In the genomic region with DNA sequence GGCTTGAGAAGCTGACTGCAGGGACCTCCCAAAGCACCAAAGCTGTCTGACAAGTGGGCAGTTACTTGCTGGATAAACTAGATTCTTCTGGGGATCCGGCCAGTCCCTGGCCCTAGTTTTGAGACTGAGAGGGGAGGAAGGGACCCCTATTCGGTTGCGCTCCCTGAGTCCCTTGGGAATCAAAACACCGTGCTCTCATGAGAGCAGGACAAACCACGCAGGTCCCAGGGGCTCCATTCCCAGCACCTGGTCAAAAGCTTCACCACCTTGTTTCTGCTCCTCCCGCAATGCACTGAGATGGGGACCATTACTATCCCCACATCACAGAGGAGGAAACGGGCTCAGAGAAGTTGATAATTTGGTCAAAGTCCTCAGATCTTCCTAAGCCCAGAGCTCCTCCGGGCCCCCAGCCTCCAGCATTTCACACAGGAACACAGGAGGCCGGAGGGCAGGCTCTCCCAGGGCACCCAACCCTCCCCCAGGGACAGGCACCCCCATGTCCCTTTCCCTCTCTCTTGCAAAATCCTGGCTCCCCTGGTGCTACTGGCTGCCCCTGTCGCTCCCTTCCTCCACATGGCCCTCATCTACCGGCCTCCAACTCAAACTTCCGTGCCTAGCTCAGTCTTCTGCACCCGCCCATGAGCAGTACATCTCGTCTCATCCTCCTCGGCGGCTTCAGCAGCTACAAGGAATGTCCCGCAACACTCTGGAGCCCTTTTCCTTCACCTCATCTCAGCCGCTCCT, we compare ENCODE assay signal across 15 cellular contexts. TPM values are rescaled to one million over a fixed set of nuclear protein-coding genes. Genes with fewer than 3 reads are reported as not detected.
DNase-seq lines count a peak whose midpoint lies in the region; ATAC-seq, FAIRE-seq and TF ChIP-seq lines count a peak whose summit lies in the region.
"Had no signal": no experiment of that assay in that cellular context is flagged by ENCODE, and none has a peak within 500 bp of the region (broad histone marks: within the 10 kb centered on the region; RNA-seq: fewer than 3 reads in every experiment).

No MANE protein-coding gene starts in this region.

- no peaks in the 10 kb centered on the region for H3K36me3 Mint-ChIP-seq in activated CD4-positive, alpha-beta memory T cell treated with anti-CD3 and anti-CD28 coated beads for 36 hours
- peaks cover 11% of the 10 kb centered on the region for H3K36me3 Mint-ChIP-seq in activated CD4-positive, alpha-beta memory T cell treated with anti-CD3 and anti-CD28 coated beads, Interleukin-2, amount 10 ng/mL, durations not matched to agents 7 days and 5 days (ENCODE audit: low read depth)
- H3K36me3 Mint-ChIP-seq in T-cell: no peaks in the 10 kb centered on the region

- no peaks in the 10 kb centered on the region for H3K27me3 ChIP-seq in endothelial cell of umbilical vein (ENCODE audit: control insufficient read depth in 2 of 2, insufficient read depth in 2 of 2, low read length in 2 of 2)
- no peaks in the 10 kb centered on the region for H3K27me3 ChIP-seq in psoas muscle (ENCODE audit: insufficient read depth in 3 of 3, low read length in 2 of 3)
- H3K27me3 ChIP-seq: uterus had no signal

- no peaks in the 10 kb centered on the region for H3K9me3 Mint-ChIP-seq in activated CD4-positive, alpha-beta memory T cell treated with anti-CD3 and anti-CD28 coated beads for 36 hours
- no peaks in the 10 kb centered on the region for H3K9me3 Mint-ChIP-seq in activated CD4-positive, alpha-beta memory T cell treated with anti-CD3 and anti-CD28 coated beads, Interleukin-2, amount 10 ng/mL, durations not matched to agents 7 days and 5 days
- no peaks in the 10 kb centered on the region for H3K9me3 Mint-ChIP-seq in T-cell

- H3K79me2 ChIP-seq in endothelial cell of umbilical vein (ENCODE audit: control insufficient read depth, insufficient read depth, low read length): peaks cover 22% of the 10 kb centered on the region

- H3K4me3 ChIP-seq in endothelial cell of umbilical vein (replicated peaks in 1 of 3; ENCODE audit: insufficient read depth in 1 of 3, low read depth in 1 of 3, low read length in 3 of 3): no peak overlapping the region
- H3K4me3 ChIP-seq in psoas muscle: no peak overlapping the region
- H3K4me3 ChIP-seq: uterus had no signal

- H3K27ac ChIP-seq in endothelial cell of umbilical vein (ENCODE audit: insufficient read depth, low read depth, low read length) (no peak overlapping the region), psoas muscle (peak overlapping the region; percentile 97)

- H3K9me3 ChIP-seq in endothelial cell of umbilical vein (replicated peaks; ENCODE audit: control insufficient read depth, insufficient read depth, low read length) (no peaks in the 10 kb centered on the region), psoas muscle (no peaks in the 10 kb centered on the region)
- H3K9me3 ChIP-seq: uterus had no signal

- TF ChIP-seq CTCF in endothelial cell of umbilical vein (IDR thresholded peaks at IDR 0.05; ENCODE audit: extremely low read depth in 1 of 2, insufficient read depth in 1 of 2, low read depth in 1 of 2, low read length in 2 of 2) (no peak), psoas muscle (IDR thresholded peaks at IDR 0.05) (no peak)

- intact Hi-C loops in activated CD4-positive, alpha-beta memory T cell treated with anti-CD3 and anti-CD28 coated beads for 36 hours (cut with micrococcal nuclease): loop anchor here (2.0 kb wide), 1 partner anchor 29 kb away; no protein-coding TSS in a partner anchor
- intact Hi-C loops in endothelial cell of umbilical vein (cut with micrococcal nuclease) (no loop called here), psoas muscle (cut with DNase I) (loop anchor here in 1 of 2 donors (5.0 kb wide), 1 partner anchor 36 kb away; a partner anchor contains a TSS)

- H3K9ac ChIP-seq in endothelial cell of umbilical vein (replicated peaks; ENCODE audit: extremely low read depth, insufficient read depth, low read length): no peak overlapping the region

- no peak for ATAC-seq in T-cell (replicated peaks in 1 of 4)
- no peak for ATAC-seq in psoas muscle
- ATAC-seq in GM19397 (IDR thresholded peaks at IDR 0.05; ENCODE audit: unreplicated experiment): no peak

- H3K4me2 ChIP-seq in endothelial cell of umbilical vein (ENCODE audit: insufficient read depth, low read length): no peak overlapping the region

- H3K4me1 Mint-ChIP-seq in activated CD4-positive, alpha-beta memory T cell treated with anti-CD3 and anti-CD28 coated beads for 36 hours (ENCODE audit: low read depth): peaks cover 24% of the 10 kb centered on the region
- H3K4me1 Mint-ChIP-seq in activated CD4-positive, alpha-beta memory T cell treated with anti-CD3 and anti-CD28 coated beads, Interleukin-2, amount 10 ng/mL, durations not matched to agents 7 days and 5 days: peaks cover 24% of the 10 kb centered on the region
- peaks cover 24 to 29% (median 26%) of the 10 kb centered on the region in 3 donors for H3K4me1 Mint-ChIP-seq in T-cell

- H4K20me1 ChIP-seq in endothelial cell of umbilical vein (replicated peaks; ENCODE audit: control insufficient read depth, extremely low read depth, insufficient read depth, low read length): no peaks in the 10 kb centered on the region

- BruUV-seq in endothelial cell of umbilical vein (replicated peaks; lab: Mats Ljungman, UMichigan): no TSS peak

- H3K27me3 Mint-ChIP-seq in activated CD4-positive, alpha-beta memory T cell treated with anti-CD3 and anti-CD28 coated beads for 36 hours: no peaks in the 10 kb centered on the region
- H3K27me3 Mint-ChIP-seq in activated CD4-positive, alpha-beta memory T cell treated with anti-CD3 and anti-CD28 coated beads, Interleukin-2, amount 10 ng/mL, durations not matched to agents 7 days and 5 days: no peaks in the 10 kb centered on the region
- no peaks in the 10 kb centered on the region for H3K27me3 Mint-ChIP-seq in T-cell

- H3K27ac Mint-ChIP-seq in activated CD4-positive, alpha-beta memory T cell treated with anti-CD3 and anti-CD28 coated beads for 36 hours: peak overlapping the region; percentile 18
- H3K27ac Mint-ChIP-seq in activated CD4-positive, alpha-beta memory T cell treated with anti-CD3 and anti-CD28 coated beads, Interleukin-2, amount 10 ng/mL, durations not matched to agents 7 days and 5 days: no peak overlapping the region
- peak overlapping the region; percentile 48 to 71 for H3K27ac Mint-ChIP-seq in T-cell

- TF ChIP-seq POLR2A in endothelial cell of umbilical vein (IDR thresholded peaks at IDR 0.05; ENCODE audit: low read depth, low read length): peak; percentile 10

- POLR2A ChIA-PET in activated CD4-positive, alpha-beta memory T cell treated with anti-CD3 and anti-CD28 coated beads for 36 hours (lab: Charles Lee): interaction anchor here (1.1 kb wide), 2 partner anchors 15 to 57 kb away, joined by 3 to 4 read pairs; a partner anchor contains a TSS
- POLR2A ChIA-PET in activated CD4-positive, alpha-beta memory T cell treated with anti-CD3 and anti-CD28 coated beads, Interleukin-2, amount 10 ng/mL, durations not matched to agents 7 days and 5 days (lab: Charles Lee): interaction anchor here (1.2 to 8.4 kb wide), 2 partner anchors 10 to 14 kb away, joined by 5 to 151 read pairs; a partner anchor contains a TSS
- POLR2A ChIA-PET in T-cell (lab: Charles Lee): interaction anchor here in 1 of 2 donors (0.6 kb wide), 1 partner anchor 11 kb away, joined by 3 read pairs; no protein-coding TSS in a partner anchor
- POLR2A ChIA-PET in endothelial cell of umbilical vein (lab: Charles Lee): no interaction called here

- CTCF ChIA-PET in activated CD4-positive, alpha-beta memory T cell treated with anti-CD3 and anti-CD28 coated beads for 36 hours (lab: Charles Lee): interaction anchor here (0.5 to 3.3 kb wide), 4 partner anchors 12 to 28 kb away, joined by 3 to 16 read pairs (median 4); a partner anchor contains a TSS
- CTCF ChIA-PET in activated CD4-positive, alpha-beta memory T cell treated with anti-CD3 and anti-CD28 coated beads, Interleukin-2, amount 10 ng/mL, durations not matched to agents 7 days and 5 days (lab: Charles Lee): interaction anchor here (0.6 to 2.0 kb wide), 3 partner anchors 15 to 105 kb away, joined by 3 to 4 read pairs (median 4); a partner anchor contains a TSS
- CTCF ChIA-PET in T-cell (lab: Charles Lee): no interaction called here
- CTCF ChIA-PET in endothelial cell of umbilical vein (lab: Charles Lee): interaction anchor here (1.1 to 1.9 kb wide), 3 partner anchors 9 to 110 kb away, joined by 3 to 4 read pairs (median 3); no protein-coding TSS in a partner anchor

- dilution Hi-C loops in endothelial cell of umbilical vein (cut with MboI; ENCODE audit: extremely low pct_ligation_motif_present, low sequenced_read_pairs): no loop called here

- H3K9me1 ChIP-seq in endothelial cell of umbilical vein (replicated peaks; ENCODE audit: control insufficient read depth, extremely low read depth, insufficient read depth, low read length): no peaks in the 10 kb centered on the region

- H3K36me3 ChIP-seq in endothelial cell of umbilical vein (ENCODE audit: control insufficient read depth in 2 of 2, extremely low read depth in 1 of 2, insufficient read depth in 2 of 2, low read length in 2 of 2) (peaks cover 0 to 15% of the 10 kb centered on the region in 2 experiments), psoas muscle (ENCODE audit: insufficient read depth in 1 of 2, low read depth in 1 of 2) (peaks cover 0 to 49% of the 10 kb centered on the region in 2 donors)
- H3K36me3 ChIP-seq: uterus had no signal

- H3K4me3 Mint-ChIP-seq in activated CD4-positive, alpha-beta memory T cell treated with anti-CD3 and anti-CD28 coated beads for 36 hours: no peak overlapping the region
- H3K4me3 Mint-ChIP-seq in activated CD4-positive, alpha-beta memory T cell treated with anti-CD3 and anti-CD28 coated beads, Interleukin-2, amount 10 ng/mL, durations not matched to agents 7 days and 5 days: no peak overlapping the region
- peak overlapping the region in 2 of 3 donors; percentile 16 to 35 for H3K4me3 Mint-ChIP-seq in T-cell

- no peak for DNase-seq in activated CD4-positive, alpha-beta memory T cell treated with anti-CD3 and anti-CD28 coated beads for 36 hours
- no peak for DNase-seq in activated CD4-positive, alpha-beta memory T cell treated with anti-CD3 and anti-CD28 coated beads, Interleukin-2, amount 10 ng/mL, durations not matched to agents 7 days and 5 days
- no peak for DNase-seq in T-cell
- no peak for DNase-seq in endothelial cell of umbilical vein (ENCODE audit: low read depth, low spot score)
- DNase-seq in psoas muscle: no peak
- no peak for DNase-seq in activated CD4-positive, CD25-positive, alpha-beta regulatory T cell (lab: John Stamatoyannopoulos, UW)
- no peak for DNase-seq in NCI-H1048 (lab: John Stamatoyannopoulos, UW)
- DNase-seq: ACHN; DMS 273 treated with DMSO at 0.1 percent for 48 hours; NCI-H1417; NCI-H345; stimulated activated naive CD4-positive, alpha-beta T cell treated with Interleukin-2 at 50 U/mL for 16 hours had no signal

- no peak for FAIRE-seq in endothelial cell of umbilical vein (lab: Jason Lieb, UNC)
- FAIRE-seq: H54 had no signal

- 85% methylated on average over 18 of the region's 18 CpGs for WGBS in psoas muscle, 3 donors

- peaks cover 11% of the 10 kb centered on the region for H3K4me1 ChIP-seq in endothelial cell of umbilical vein (ENCODE audit: control insufficient read depth, extremely low read depth, insufficient read depth, low read length)
- H3K4me1 ChIP-seq in psoas muscle: peaks cover 21% of the 10 kb centered on the region

- no peak overlapping the region for H2AFZ ChIP-seq in endothelial cell of umbilical vein (ENCODE audit: low read depth, low read length)

RNA-seq across cellular contexts. Expression of a gene that starts 3.3 kb away (rescaled TPM):
- 10 to 100 TPM; 27.5 to 28.2 TPM for total RNA-seq in activated CD4-positive, alpha-beta memory T cell treated with anti-CD3 and anti-CD28 coated beads for 36 hours
- total RNA-seq in activated CD4-positive, alpha-beta memory T cell treated with anti-CD3 and anti-CD28 coated beads, Interleukin-2, amount 10 ng/mL, durations not matched to agents 7 days and 5 days: 10 to 100 TPM; 24.9 to 26.1 TPM
- total RNA-seq in T-cell (10 to 100 TPM; 22.1 to 52.2 (median 45.9) TPM), endothelial cell of umbilical vein (28.1 and 33.5 TPM in 2 replicates), psoas muscle (10 to 100 TPM in 2 of 4 donors, 1 to 10 TPM in 2; 9.2 to 10.3 (median 9.7) TPM)
- polyA plus RNA-seq in endothelial cell of umbilical vein (18.6 and 19.3 TPM in 2 replicates), psoas muscle (10 to 100 TPM in 1 of 3 donors, 1 to 10 TPM in 2; 9.0 to 14.8 (median 9.0) TPM)
- 13.3 and 16.1 TPM in 2 replicates for polyA plus RNA-seq in endothelial cell of umbilical vein (2011; cell fraction: cytosol; rRNA removed)
- 15.9 and 16.9 TPM in 2 replicates for polyA plus RNA-seq in endothelial cell of umbilical vein (2011; cell fraction: nucleus; rRNA removed)
- polyA plus RNA-seq in endothelial cell of umbilical vein (2012): 18.0 and 25.3 TPM in 2 replicates
- polyA minus RNA-seq in endothelial cell of umbilical vein: 10.9 and 12.8 TPM in 2 replicates
- polyA minus RNA-seq in endothelial cell of umbilical vein (2011; cell fraction: cytosol; rRNA and poly(A)+ RNA removed): 14.5 TPM
- polyA minus RNA-seq in endothelial cell of umbilical vein (2011; cell fraction: nucleus; rRNA and poly(A)+ RNA removed): 5.7 and 6.3 TPM in 2 replicates

RNA-seq across cellular contexts. Expression of a gene that starts 11.2 kb away (rescaled TPM):
- 100 to 1,000 TPM; 108 TPM for total RNA-seq in activated CD4-positive, alpha-beta memory T cell treated with anti-CD3 and anti-CD28 coated beads for 36 hours
- total RNA-seq in activated CD4-positive, alpha-beta memory T cell treated with anti-CD3 and anti-CD28 coated beads, Interleukin-2, amount 10 ng/mL, durations not matched to agents 7 days and 5 days: 10 to 100 TPM; 79.9 to 85.0 TPM
- total RNA-seq in T-cell (100 to 1,000 TPM; 116 to 170 (median 144) TPM), endothelial cell of umbilical vein (93.8 and 94.4 TPM in 2 replicates), psoas muscle (100 to 1,000 TPM; 107 to 168 (median 125) TPM)
- polyA plus RNA-seq in endothelial cell of umbilical vein (82.7 and 100 TPM in 2 replicates), psoas muscle (100 to 1,000 TPM; 104 to 115 (median 107) TPM)
- polyA plus RNA-seq in endothelial cell of umbilical vein (2011; cell fraction: cytosol; rRNA removed): 38.2 and 44.1 TPM in 2 replicates
- polyA plus RNA-seq in endothelial cell of umbilical vein (2011; cell fraction: nucleus; rRNA removed): 132 and 146 TPM in 2 replicates
- polyA plus RNA-seq in endothelial cell of umbilical vein (2012): 43.0 and 51.9 TPM in 2 replicates
- polyA minus RNA-seq in endothelial cell of umbilical vein: 35.1 and 57.6 TPM in 2 replicates
- polyA minus RNA-seq in endothelial cell of umbilical vein (2011; cell fraction: cytosol; rRNA and poly(A)+ RNA removed): 85.2 TPM
- polyA minus RNA-seq in endothelial cell of umbilical vein (2011; cell fraction: nucleus; rRNA and poly(A)+ RNA removed): 37.6 and 39.5 TPM in 2 replicates

RNA-seq across cellular contexts. Expression of a gene that starts 15.1 kb away (rescaled TPM):
- total RNA-seq in activated CD4-positive, alpha-beta memory T cell treated with anti-CD3 and anti-CD28 coated beads for 36 hours: 10 to 100 TPM; 18.5 to 19.5 TPM
- total RNA-seq in activated CD4-positive, alpha-beta memory T cell treated with anti-CD3 and anti-CD28 coated beads, Interleukin-2, amount 10 ng/mL, durations not matched to agents 7 days and 5 days: 10 to 100 TPM; 31.9 to 33.8 TPM
- total RNA-seq in T-cell (10 to 100 TPM in 3 of 5 donors, 1 to 10 TPM in 2; 2.6 to 24.6 (median 18.3) TPM), endothelial cell of umbilical vein (56.7 and 67.7 TPM in 2 replicates), psoas muscle (10 to 100 TPM in 3 of 4 donors, 1 to 10 TPM in 1; 8.9 to 16.0 (median 10.9) TPM)
- polyA plus RNA-seq in endothelial cell of umbilical vein (75.1 and 85.3 TPM in 2 replicates), psoas muscle (10 to 100 TPM in 2 of 3 donors, 1 to 10 TPM in 1; 8.4 to 17.1 (median 10.9) TPM)
- 36.1 and 45.2 TPM in 2 replicates for polyA plus RNA-seq in endothelial cell of umbilical vein (2011; cell fraction: cytosol; rRNA removed)
- polyA plus RNA-seq in endothelial cell of umbilical vein (2011; cell fraction: nucleus; rRNA removed): 92.7 and 117 TPM in 2 replicates
- polyA plus RNA-seq in endothelial cell of umbilical vein (2012): 38.5 and 58.5 TPM in 2 replicates
- 42.0 and 46.2 TPM in 2 replicates for polyA minus RNA-seq in endothelial cell of umbilical vein
- 17.7 TPM for polyA minus RNA-seq in endothelial cell of umbilical vein (2011; cell fraction: cytosol; rRNA and poly(A)+ RNA removed)
- 41.4 and 72.3 TPM in 2 replicates for polyA minus RNA-seq in endothelial cell of umbilical vein (2011; cell fraction: nucleus; rRNA and poly(A)+ RNA removed)

RNA-seq across cellular contexts. Expression of a gene that starts 38.3 kb away (rescaled TPM):
- 10 to 100 TPM; 79.1 to 80.6 TPM for total RNA-seq in activated CD4-positive, alpha-beta memory T cell treated with anti-CD3 and anti-CD28 coated beads for 36 hours
- total RNA-seq in activated CD4-positive, alpha-beta memory T cell treated with anti-CD3 and anti-CD28 coated beads, Interleukin-2, amount 10 ng/mL, durations not matched to agents 7 days and 5 days: 100 to 1,000 TPM; 107 to 114 TPM
- total RNA-seq in T-cell (100 to 1,000 TPM in 3 of 5 donors, 10 to 100 TPM in 2; 91.4 to 158 (median 138) TPM), endothelial cell of umbilical vein (120 and 126 TPM in 2 replicates), psoas muscle (100 to 1,000 TPM; 109 to 278 (median 164) TPM)
- polyA plus RNA-seq in endothelial cell of umbilical vein (81.5 and 104 TPM in 2 replicates), psoas muscle (100 to 1,000 TPM; 115 to 174 (median 149) TPM)
- polyA plus RNA-seq in endothelial cell of umbilical vein (2011; cell fraction: cytosol; rRNA removed): 35.6 and 46.5 TPM in 2 replicates
- 76.5 and 76.7 TPM in 2 replicates for polyA plus RNA-seq in endothelial cell of umbilical vein (2011; cell fraction: nucleus; rRNA removed)
- polyA plus RNA-seq in endothelial cell of umbilical vein (2012): 99.5 and 124 TPM in 2 replicates
- 71.7 and 72.7 TPM in 2 replicates for polyA minus RNA-seq in endothelial cell of umbilical vein
- 28.6 TPM for polyA minus RNA-seq in endothelial cell of umbilical vein (2011; cell fraction: cytosol; rRNA and poly(A)+ RNA removed)
- polyA minus RNA-seq in endothelial cell of umbilical vein (2011; cell fraction: nucleus; rRNA and poly(A)+ RNA removed): 52.0 and 56.1 TPM in 2 replicates

RNA-seq across cellular contexts. Expression of a gene that starts 47.4 kb away (rescaled TPM):
- total RNA-seq in activated CD4-positive, alpha-beta memory T cell treated with anti-CD3 and anti-CD28 coated beads for 36 hours: 10 to 100 TPM; 17.2 to 18.1 TPM
- total RNA-seq in activated CD4-positive, alpha-beta memory T cell treated with anti-CD3 and anti-CD28 coated beads, Interleukin-2, amount 10 ng/mL, durations not matched to agents 7 days and 5 days: 10 to 100 TPM; 19.8 to 21.1 TPM
- total RNA-seq in T-cell: 10 to 100 TPM; 25.7 to 45.3 (median 41.5) TPM
- 8.9 and 9.4 TPM in 2 replicates for total RNA-seq in endothelial cell of umbilical vein
- polyA plus RNA-seq in endothelial cell of umbilical vein: 4.9 and 5.7 TPM in 2 replicates
- 3.2 and 4.0 TPM in 2 replicates for polyA plus RNA-seq in endothelial cell of umbilical vein (2011; cell fraction: cytosol; rRNA removed)
- polyA plus RNA-seq in endothelial cell of umbilical vein (2011; cell fraction: nucleus; rRNA removed): 29.1 and 29.8 TPM in 2 replicates
- polyA plus RNA-seq in endothelial cell of umbilical vein (2012): 3.6 and 4.7 TPM in 2 replicates
- polyA minus RNA-seq in endothelial cell of umbilical vein: 4.3 and 6.7 TPM in 2 replicates
- polyA minus RNA-seq in endothelial cell of umbilical vein (2011; cell fraction: cytosol; rRNA and poly(A)+ RNA removed): 13.1 TPM
- polyA minus RNA-seq in endothelial cell of umbilical vein (2011; cell fraction: nucleus; rRNA and poly(A)+ RNA removed): 5.4 and 15.0 TPM in 2 replicates
- total RNA-seq in psoas muscle: 1 to 10 TPM; 1.8 to 5.9 (median 3.7) TPM
- polyA plus RNA-seq in psoas muscle: 10 to 100 TPM in 1 of 3 donors, 1 to 10 TPM in 2; 1.8 to 10.4 (median 3.1) TPM

Comparison
In these comparisons a context has a peak if more than half of its experiments do, and no peak if none do; other contexts are left out.
1. H3K4me3 Mint-ChIP-seq: peak in T-cell (2 of 3); none in activated CD4-positive, alpha-beta memory T cell treated with anti-CD3 and anti-CD28 coated beads for 36 hours (single experiment) and activated CD4-positive, alpha-beta memory T cell treated with anti-CD3 and anti-CD28 coated beads, Interleukin-2, amount 10 ng/mL, durations not matched to agents 7 days and 5 days (single experiment).
2. CTCF ChIA-PET loops: an anchor here in activated CD4-positive, alpha-beta memory T cell treated with anti-CD3 and anti-CD28 coated beads for 36 hours (0.5 to 3.3 kb wide), activated CD4-positive, alpha-beta memory T cell treated with anti-CD3 and anti-CD28 coated beads, Interleukin-2, amount 10 ng/mL, durations not matched to agents 7 days and 5 days (0.6 to 2.0 kb wide) and endothelial cell of umbilical vein (1.1 to 1.9 kb wide); none called in T-cell.